ENCODE assay signal across 1 cellular context in genomic region chr6:53795702-53796450, GRCh38.
TF ChIP-seq lines count a peak whose summit lies in the region.

No MANE protein-coding gene starts in this region.

TF ChIP-seq in WTC11, 78 proteins besides CTCF, POLR2A, EP300 and RAD21 (continued from another document):
- TF ChIP-seq GRHL2 (CRISPR knock-in tag; IDR thresholded peaks at IDR 0.05; ENCODE audit: insufficient replicate concordance, severe bottlenecking), result no peak
- no peak for TF ChIP-seq SMAD4 (CRISPR knock-in tag; IDR thresholded peaks at IDR 0.05)
- TF ChIP-seq ZNF219 (CRISPR knock-in tag; IDR thresholded peaks at IDR 0.05; ENCODE audit: borderline replicate concordance), result no peak
- 0 out of 2 replicates have a peak, but pooled peaks have one; percentile 30 for TF ChIP-seq ESRRA (CRISPR knock-in tag; IDR thresholded peaks at IDR 0.05; ENCODE audit: borderline replicate concordance)
- TF ChIP-seq ZNF532 (CRISPR knock-in tag; IDR thresholded peaks at IDR 0.05; ENCODE audit: borderline replicate concordance), result no peak
- peak; percentile 39; the same call in 1 of the 2 replicates for TF ChIP-seq GABPB1 (CRISPR knock-in tag; IDR thresholded peaks at IDR 0.05)
- no peak for TF ChIP-seq SP1 (CRISPR knock-in tag; conservative IDR thresholded peaks at IDR 0.05)
- no peak for TF ChIP-seq MYBL2 (CRISPR knock-in tag; IDR thresholded peaks at IDR 0.05)
- TF ChIP-seq, protein P1, sequence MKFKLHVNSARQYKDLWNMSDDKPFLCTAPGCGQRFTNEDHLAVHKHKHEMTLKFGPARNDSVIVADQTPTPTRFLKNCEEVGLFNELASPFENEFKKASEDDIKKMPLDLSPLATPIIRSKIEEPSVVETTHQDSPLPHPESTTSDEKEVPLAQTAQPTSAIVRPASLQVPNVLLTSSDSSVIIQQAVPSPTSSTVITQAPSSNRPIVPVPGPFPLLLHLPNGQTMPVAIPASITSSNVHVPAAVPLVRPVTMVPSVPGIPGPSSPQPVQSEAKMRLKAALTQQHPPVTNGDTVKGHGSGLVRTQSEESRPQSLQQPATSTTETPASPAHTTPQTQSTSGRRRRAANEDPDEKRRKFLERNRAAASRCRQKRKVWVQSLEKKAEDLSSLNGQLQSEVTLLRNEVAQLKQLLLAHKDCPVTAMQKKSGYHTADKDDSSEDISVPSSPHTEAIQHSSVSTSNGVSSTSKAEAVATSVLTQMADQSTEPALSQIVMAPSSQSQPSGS (CRISPR knock-in tag; IDR thresholded peaks at IDR 0.05; ENCODE audit: borderline replicate concordance, low read depth), result no peak
- TF ChIP-seq SOX15 (CRISPR knock-in tag; IDR thresholded peaks at IDR 0.05), result no peak
- TF ChIP-seq STAT6 (CRISPR knock-in tag; conservative IDR thresholded peaks at IDR 0.05; ENCODE audit: low read depth), result no peak
- peak; percentile 75; the same call in 1 of the 2 replicates for TF ChIP-seq FOXP1 (CRISPR knock-in tag; IDR thresholded peaks at IDR 0.05; ENCODE audit: borderline replicate concordance)
- TF ChIP-seq JUN (CRISPR knock-in tag; IDR thresholded peaks at IDR 0.05), result no peak
- TF ChIP-seq ZNF232 (CRISPR knock-in tag; IDR thresholded peaks at IDR 0.05), result no peak
- no peak for TF ChIP-seq ZMAT4 (CRISPR knock-in tag; IDR thresholded peaks at IDR 0.05)
- TF ChIP-seq TEAD4 (CRISPR knock-in tag; IDR thresholded peaks at IDR 0.05), result no peak
- no peak for TF ChIP-seq MLX (CRISPR knock-in tag; IDR thresholded peaks at IDR 0.05)
- no peak for TF ChIP-seq E2F1 (CRISPR knock-in tag; IDR thresholded peaks at IDR 0.05)
- TF ChIP-seq KAT7 (CRISPR knock-in tag; IDR thresholded peaks at IDR 0.05; ENCODE audit: borderline replicate concordance), result no peak
- no peak for TF ChIP-seq IRF1 (CRISPR knock-in tag; IDR thresholded peaks at IDR 0.05)
- no peak for TF ChIP-seq SMAD3 (CRISPR knock-in tag; IDR thresholded peaks at IDR 0.05; ENCODE audit: borderline replicate concordance)
- TF ChIP-seq ZNF396 (CRISPR knock-in tag; IDR thresholded peaks at IDR 0.05; ENCODE audit: borderline replicate concordance), result no peak
